11 cellular contexts compared by ENCODE assay signal in genomic region chr1:78676996-78677395, GRCh38. TPM values are rescaled to one million over a fixed set of nuclear protein-coding genes. Genes with fewer than 3 reads are reported as not detected.
A peak's percentile ranks its signal among the peaks of the same experiment; 100 is the strongest.
DNase-seq lines count a peak whose midpoint lies in the region; ATAC-seq and TF ChIP-seq lines count a peak whose summit lies in the region.
"Had no signal": no experiment of that assay in that cellular context is flagged by ENCODE, and none has a peak within 500 bp of the region (broad histone marks: within the 10 kb centered on the region; RNA-seq: fewer than 3 reads in every experiment).

No MANE protein-coding gene starts in this region.

- H3K9me2 ChIP-seq in Loucy (replicated peaks; ENCODE audit: low read depth, low read length) = no peaks in the 10 kb centered on the region

- H3K4me1 ChIP-seq in Loucy (ENCODE audit: insufficient read depth, low read length, poor library complexity, severe bottlenecking) (peaks cover 6% of the 10 kb centered on the region), left lung (peaks cover 0 to 8% of the 10 kb centered on the region in 2 donors)
- H3K4me1 ChIP-seq: A549, BE2C had no signal

- no peak overlapping the region for H3K27ac ChIP-seq in left lung
- H3K27ac ChIP-seq: A549, C4-2B, HL-60 had no signal

- H3K79me2 ChIP-seq in Loucy (ENCODE audit: insufficient read depth, low read length) = no peaks in the 10 kb centered on the region

- H3K9ac ChIP-seq in Loucy (ENCODE audit: low read depth, low read length, poor library complexity, severe bottlenecking) = no peak overlapping the region

- H3F3A ChIP-seq in Loucy (ENCODE audit: low read depth) = no peaks in the 10 kb centered on the region

- intact Hi-C loops in left lung (cut with DNase I) = loop anchor here in 1 of 2 donors (5.0 kb wide), 1 partner anchor 60 kb away; no protein-coding TSS in a partner anchor

- H3K4me3 ChIP-seq in Loucy (ENCODE audit: low read length, poor library complexity, severe bottlenecking) (no peak overlapping the region), left lung (no peak overlapping the region)
- H3K4me3 ChIP-seq: A549 had no signal

- ATAC-seq in HG02678 (IDR thresholded peaks at IDR 0.05; ENCODE audit: unreplicated experiment) (no peak), left lung (no peak)

- H3K4me2 ChIP-seq in Loucy (ENCODE audit: low read depth, low read length, poor library complexity, severe bottlenecking) = no peak overlapping the region
- H3K4me2 ChIP-seq: A549 had no signal

- H3K36me3 ChIP-seq in Loucy (ENCODE audit: insufficient read depth, low read length) (no peaks in the 10 kb centered on the region), left lung (no peaks in the 10 kb centered on the region)
- H3K36me3 ChIP-seq: BE2C had no signal

- in situ Hi-C loops in SK-MEL-5 (cut with HindIII; ENCODE audit: low pct_unique_long_range_greater_than_20kb, low sequenced_read_pairs) = no loop called here

- TF ChIP-seq CTCF in Loucy (conservative IDR thresholded peaks at IDR 0.05; ENCODE audit: low read length) (no peak), left lung (IDR thresholded peaks at IDR 0.05) (no peak)

- H3K27me3 ChIP-seq in Loucy (ENCODE audit: insufficient read depth, low read length, poor library complexity, severe bottlenecking) = no peaks in the 10 kb centered on the region
- H3K27me3 ChIP-seq in left lung = no peaks in the 10 kb centered on the region
- H3K27me3 ChIP-seq: BE2C had no signal

- H2AFZ ChIP-seq in Loucy (ENCODE audit: low read length) = 0 out of 2 replicates have a peak overlapping the region, but pooled peaks have one; percentile 45

- H3K9me3 ChIP-seq in Loucy (ENCODE audit: insufficient read depth, low read depth, low read length) (no peaks in the 10 kb centered on the region), left lung (no peaks in the 10 kb centered on the region)
- H3K9me3 ChIP-seq: A549, BE2C had no signal

- H4K20me1 ChIP-seq in Loucy (ENCODE audit: insufficient read depth, low read length, poor library complexity, severe bottlenecking) = no peaks in the 10 kb centered on the region

- DNase-seq in SK-MEL-5 (ENCODE audit: low read depth, low spot score) (peak; percentile 36), medulla oblongata (ENCODE audit: extremely low spot score) (peak; percentile 46), left lung (no peak), RKO (ENCODE audit: low spot score) (no peak)
- DNase-seq: DMS153 had no signal

RNA-seq across cellular contexts. Expression of gene IFI44, which starts 27.4 kb away (rescaled TPM):
- 0.53 and 0.66 TPM in 2 replicates for total RNA-seq in SK-MEL-5 (2014; rRNA removed; shearing (Covaris generic))
- polyA plus RNA-seq in SK-MEL-5 (2015; cell fraction: cytosol; rRNA removed) = 0.80 and 0.85 TPM in 2 replicates
- 0.52 TPM in 1 of 2 replicates, not detected in the other for polyA plus RNA-seq in SK-MEL-5 (2015; cell fraction: nucleus; rRNA removed)
- total RNA-seq in left lung = 10 to 100 TPM; 40.8 to 58.4 TPM

RNA-seq across cellular contexts. Expression of gene IFI44L, which starts 56.7 kb away (rescaled TPM):
- not detected in 2 replicates for total RNA-seq in SK-MEL-5 (2014; rRNA removed; shearing (Covaris generic))
- polyA plus RNA-seq in SK-MEL-5 (2015; cell fraction: cytosol; rRNA removed) = not detected in 2 replicates
- polyA plus RNA-seq in SK-MEL-5 (2015; cell fraction: nucleus; rRNA removed) = 0.04 TPM in 1 of 2 replicates, not detected in the other
- 10 to 100 TPM; 12.4 to 24.0 TPM for total RNA-seq in left lung

Comparison
In these comparisons a context has a peak if more than half of its experiments do, and no peak if none do; other contexts are left out.
1. DNase-seq: peak in SK-MEL-5 (single experiment) and medulla oblongata (single experiment); none in left lung (0 of 2) and RKO (single experiment).
2. RNA of gene IFI44, which starts 27.4 kb away (total RNA-seq): 40.8 to 58.4 TPM in left lung; 0.53 to 0.66 TPM in SK-MEL-5; every median in the first group is over 10 times any median in the second.
3. RNA of gene IFI44L, which starts 56.7 kb away (total RNA-seq): 12.4 to 24.0 TPM in left lung; not detected in SK-MEL-5; every median in the first group is over 10 times any median in the second.